17 cellular contexts compared by ENCODE assay signal in the genomic region with DNA sequence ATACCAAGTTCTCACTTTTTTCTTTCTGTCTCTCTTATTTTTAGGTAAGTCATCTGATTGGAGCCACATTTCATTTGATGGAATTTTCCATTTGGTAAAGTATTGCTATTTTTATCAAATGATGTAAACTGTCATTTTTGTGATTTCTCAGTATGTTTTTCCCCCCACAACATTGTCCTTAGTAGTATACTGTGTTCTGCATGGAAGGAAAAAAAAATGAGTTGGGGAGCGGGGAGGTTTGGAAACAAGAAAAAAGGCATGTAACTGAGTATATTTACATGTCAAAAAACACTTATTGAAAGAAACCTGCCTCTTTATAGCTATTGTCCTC.
"Had no signal": no experiment of that assay in that cellular context is flagged by ENCODE, and none has a peak within 500 bp of the region (broad histone marks: within the 10 kb centered on the region; RNA-seq: fewer than 3 reads in every experiment).

No MANE protein-coding gene starts in this region.

- H3K27ac ChIP-seq: foreskin keratinocyte, neutrophil had no signal

- H3K27me3 ChIP-seq: foreskin keratinocyte, neutrophil, right atrium auricular region, transverse colon had no signal

- H3K9me3 Mint-ChIP-seq: central memory CD8-positive, alpha-beta T cell; dendritic cell treated with granulocyte-macrophage colony-stimulating factor and Interleukin-4, amounts not matched to agents 40 ng/mL and 50 ng/mL, for 4 days; effector memory CD8-positive, alpha-beta T cell had no signal

- H3K27me3 Mint-ChIP-seq: central memory CD8-positive, alpha-beta T cell; dendritic cell treated with granulocyte-macrophage colony-stimulating factor and Interleukin-4, amounts not matched to agents 40 ng/mL and 50 ng/mL, for 4 days; effector memory CD8-positive, alpha-beta T cell; naive thymus-derived CD4-positive, alpha-beta T cell had no signal

- DNase-seq: effector memory CD8-positive, alpha-beta T cell; erythroblast; foreskin keratinocyte; head of caudate nucleus; hypothalamus; kidney glomerular epithelial cell; mammary epithelial cell; naive thymus-derived CD4-positive, alpha-beta T cell; posterior cingulate gyrus; stimulated activated CD4-positive, alpha-beta T cell treated with anti-CD3 and anti-CD28 coated beads, Interleukin-2, amount 100 ng/mL, for 48 hours; stimulated activated naive CD8-positive, alpha-beta T cell treated with anti-CD3 and anti-CD28 coated beads, Interleukin-15, Interleukin-2, amounts not matched to agents 100 U/mL and 50 U/mL, for 24 hours; transverse colon had no signal

- H3K4me3 ChIP-seq: right atrium auricular region, smooth muscle cell, transverse colon had no signal

- H3K4me3 Mint-ChIP-seq: central memory CD8-positive, alpha-beta T cell; dendritic cell treated with granulocyte-macrophage colony-stimulating factor and Interleukin-4, amounts not matched to agents 40 ng/mL and 50 ng/mL, for 4 days; effector memory CD8-positive, alpha-beta T cell; naive thymus-derived CD4-positive, alpha-beta T cell had no signal

- ATAC-seq: effector memory CD8-positive, alpha-beta T cell; foreskin keratinocyte; naive thymus-derived CD4-positive, alpha-beta T cell; stimulated activated naive CD8-positive, alpha-beta T cell treated with anti-CD3 and anti-CD28 coated beads, Interleukin-15, Interleukin-2, amounts not matched to agents 100 U/mL and 50 U/mL, for 24 hours had no signal

- H3K36me3 ChIP-seq: neutrophil, right atrium auricular region, transverse colon had no signal

- H3K4me1 ChIP-seq: foreskin keratinocyte had no signal

- H3K9me3 ChIP-seq: neutrophil, right atrium auricular region, transverse colon had no signal

- H3K27ac Mint-ChIP-seq: dendritic cell treated with granulocyte-macrophage colony-stimulating factor and Interleukin-4, amounts not matched to agents 40 ng/mL and 50 ng/mL, for 4 days; effector memory CD8-positive, alpha-beta T cell; naive thymus-derived CD4-positive, alpha-beta T cell had no signal
